In genomic region chr12:128752386-128752785, GRCh38 we compare ENCODE assay signal across 34 cellular contexts.
"Had no signal": no experiment of that assay in that cellular context is flagged by ENCODE, and none has a peak within 500 bp of the region (broad histone marks: within the 10 kb centered on the region; RNA-seq: fewer than 3 reads in every experiment).

No MANE protein-coding gene starts in this region.

- H3K36me3 ChIP-seq: MG63 had no signal

- H3K9me3 ChIP-seq: MG63 had no signal

- H3K4me3 ChIP-seq: MG63 had no signal

- H3K9ac ChIP-seq: KMS-11 had no signal

- H3K27me3 ChIP-seq: MG63 had no signal

- DNase-seq: Karpas-422, Kasumi-1, KG1, MG63, MM.1S, MV-4-11, NCI-H1048, NCI-H1092, NCI-H1092 treated with DMSO at 0.1 percent for 48 hours, NCI-H1105, NCI-H1105 treated with DMSO at 0.1 percent for 48 hours, NCI-H1417, NCI-H1417 treated with DMSO at 0.1 percent for 48 hours, NCI-H1436, NCI-H1436 treated with DMSO at 0.1 percent for 48 hours, NCI-H146, NCI-H1694, NCI-H1694 treated with DMSO at 0.1 percent for 48 hours, NCI-H187, NCI-H187 treated with DMSO at 0.1 percent for 48 hours, NCI-H1930, NCI-H2029, NCI-H2029 treated with DMSO at 0.1 percent for 48 hours, NCI-H2081, NCI-H2081 treated with DMSO at 0.1 percent for 48 hours, NCI-H2107, NCI-H2171, NCI-H2171 treated with DMSO at 0.1 percent for 48 hours, NCI-H2227 treated with DMSO at 0.1 percent for 48 hours, NCI-H226, NCI-H345, NCI-H446, NCI-H446 treated with DMSO at 0.1 percent for 48 hours had no signal

- H3K27ac ChIP-seq: KMS-11 had no signal

- H3K4me2 ChIP-seq: KMS-11 had no signal
